17 cellular contexts compared by ENCODE assay signal in the genomic region with DNA sequence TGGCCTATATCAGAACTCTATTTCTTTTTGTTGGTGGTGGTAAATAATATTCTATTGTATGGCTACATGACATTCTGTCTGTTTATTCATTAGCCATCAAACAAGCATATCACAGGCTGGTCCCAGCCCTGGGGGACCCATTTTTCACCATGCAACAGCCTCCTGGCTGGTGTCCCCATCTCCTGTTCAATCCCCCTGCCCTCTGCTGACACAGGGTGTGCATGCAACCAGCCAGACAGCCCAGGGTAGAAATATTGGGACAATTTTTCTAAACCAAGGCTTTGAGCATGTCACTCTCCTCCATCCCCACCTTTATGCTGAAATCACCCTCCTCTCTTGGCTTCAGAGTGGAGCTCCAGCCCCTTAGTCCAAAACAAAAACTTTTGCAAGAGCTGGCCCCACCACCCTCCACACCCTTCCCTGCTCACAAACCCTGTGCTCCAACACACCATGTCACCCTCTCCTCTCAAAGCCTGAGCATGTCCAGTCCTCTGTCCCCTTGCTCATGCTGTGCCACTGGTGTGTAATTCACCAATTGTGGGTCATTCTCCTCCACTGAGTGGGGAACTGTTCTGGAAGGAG.
DNase-seq lines count a peak whose midpoint lies in the region; ATAC-seq, FAIRE-seq and TF ChIP-seq lines count a peak whose summit lies in the region.
"Had no signal": no experiment of that assay in that cellular context is flagged by ENCODE, and none has a peak within 500 bp of the region (broad histone marks: within the 10 kb centered on the region; RNA-seq: fewer than 3 reads in every experiment).

No MANE protein-coding gene starts in this region.

- no peaks in the 10 kb centered on the region for H3K36me3 Mint-ChIP-seq in activated CD8-positive, alpha-beta memory T cell treated with anti-CD3 and anti-CD28 coated beads, Interleukin-2, amount 10 ng/mL, durations not matched to agents 7 days and 5 days
- no peaks in the 10 kb centered on the region for H3K36me3 Mint-ChIP-seq in GM23338 (ENCODE audit: low read depth)

- H3K9me2 ChIP-seq in GM23338 (ENCODE audit: insufficient read depth): no peaks in the 10 kb centered on the region

- H3K27ac ChIP-seq in GM23338 (ENCODE audit: low read depth) (no peak overlapping the region), H1 (ENCODE audit: low read depth, low read length) (no peak overlapping the region), vagina (no peak overlapping the region)

- H3K4ac ChIP-seq in H1 (replicated peaks; ENCODE audit: insufficient read length, low read depth, low read length): peak overlapping the region; percentile 71

- H4K8ac ChIP-seq in H1 (ENCODE audit: extremely low read depth, insufficient read depth, low read length): no peak overlapping the region; the same call in none of the 2 replicates

- no peak overlapping the region for H3K4me3 ChIP-seq in GM23338
- no peak overlapping the region for H3K4me3 ChIP-seq in H1 (ENCODE audit: extremely low read depth in 1 of 4, insufficient read depth in 2 of 4, low read depth in 3 of 4, low read length in 4 of 4)
- H3K4me3 ChIP-seq in vagina: no peak overlapping the region
- H3K4me3 ChIP-seq: HAP-1, K562 had no signal

- 0 out of 2 replicates have a peak overlapping the region, but pooled peaks have one; percentile 12 for H3K4me2 ChIP-seq in GM23338
- no peak overlapping the region for H3K4me2 ChIP-seq in H1 (ENCODE audit: insufficient read depth in 1 of 2, low read depth in 2 of 2, low read length in 2 of 2)

- H3K18ac ChIP-seq in H1 (ENCODE audit: extremely low read depth, low read length): no peak overlapping the region

- H3K9me3 Mint-ChIP-seq in activated CD8-positive, alpha-beta memory T cell treated with anti-CD3 and anti-CD28 coated beads, Interleukin-2, amount 10 ng/mL, durations not matched to agents 7 days and 5 days (ENCODE audit: low read depth): no peaks in the 10 kb centered on the region
- no peaks in the 10 kb centered on the region for H3K9me3 Mint-ChIP-seq in GM23338
- H3K9me3 Mint-ChIP-seq: CD4-positive, alpha-beta T cell had no signal

- H4K20me1 ChIP-seq in GM23338 (replicated peaks; ENCODE audit: insufficient read depth) (no peaks in the 10 kb centered on the region), H1 (replicated peaks in 1 of 2; ENCODE audit: control insufficient read depth in 1 of 2, insufficient read depth in 2 of 2, low read length in 2 of 2) (no peaks in the 10 kb centered on the region)

- H2AFZ ChIP-seq in GM23338 (no peak overlapping the region), H1 (ENCODE audit: low read length) (no peak overlapping the region)

- H3K79me2 ChIP-seq in GM23338 (replicated peaks; ENCODE audit: insufficient read depth) (no peaks in the 10 kb centered on the region), H1 (ENCODE audit: control insufficient read depth in 1 of 2, insufficient read depth in 2 of 2, low read length in 2 of 2) (no peaks in the 10 kb centered on the region)

- H3K14ac ChIP-seq in H1 (ENCODE audit: insufficient read length): no peak overlapping the region

- CTCF ChIA-PET in activated CD8-positive, alpha-beta memory T cell treated with anti-CD3 and anti-CD28 coated beads, Interleukin-2, amount 10 ng/mL, durations not matched to agents 7 days and 5 days (lab: Charles Lee): no interaction called here
- CTCF ChIA-PET in H1 (lab: Charles Lee; ENCODE audit: partially characterized antibody): interaction anchor here (0.6 to 0.9 kb wide), 2 partner anchors 18 to 95 kb away, joined by 3 to 5 read pairs; no protein-coding TSS in a partner anchor

- no peak overlapping the region for H3K4me3 Mint-ChIP-seq in activated CD8-positive, alpha-beta memory T cell treated with anti-CD3 and anti-CD28 coated beads, Interleukin-2, amount 10 ng/mL, durations not matched to agents 7 days and 5 days
- no peak overlapping the region for H3K4me3 Mint-ChIP-seq in GM23338
- H3K4me3 Mint-ChIP-seq: B cell; CD4-positive, alpha-beta T cell; HFFc6 had no signal

- no peak for TF ChIP-seq EP300 in H1 (IDR thresholded peaks at IDR 0.05; ENCODE audit: borderline replicate concordance in 1 of 2, low read depth in 2 of 2, low read length in 2 of 2)

- H3K9me3 ChIP-seq in H1 (ENCODE audit: insufficient read depth in 2 of 2, low read depth in 1 of 2, low read length in 1 of 2) (no peaks in the 10 kb centered on the region), vagina (peaks cover 4% of the 10 kb centered on the region)
- H3K9me3 ChIP-seq: HAP-1 had no signal

- H3K27me3 Mint-ChIP-seq in activated CD8-positive, alpha-beta memory T cell treated with anti-CD3 and anti-CD28 coated beads, Interleukin-2, amount 10 ng/mL, durations not matched to agents 7 days and 5 days: peaks cover 40% of the 10 kb centered on the region
- peaks cover 10% of the 10 kb centered on the region for H3K27me3 Mint-ChIP-seq in GM23338 (ENCODE audit: insufficient read depth, low read depth, poor library complexity)
- H3K27me3 Mint-ChIP-seq: B cell had no signal

- H4K91ac ChIP-seq in H1 (replicated peaks; ENCODE audit: insufficient read length, low read length): no peak overlapping the region

- H3K56ac ChIP-seq in H1 (replicated peaks; ENCODE audit: insufficient read length, low read depth, low read length): no peak overlapping the region

- H2BK120ac ChIP-seq in H1 (replicated peaks; ENCODE audit: low read depth, low read length): peak overlapping the region; percentile 3

- no peak overlapping the region for H2BK20ac ChIP-seq in H1 (ENCODE audit: low read length)

- no peak for ATAC-seq in activated CD8-positive, alpha-beta memory T cell treated with anti-CD3 and anti-CD28 coated beads, Interleukin-2, amount 10 ng/mL, durations not matched to agents 7 days and 5 days
- no peak for ATAC-seq in GM23338
- ATAC-seq in GM18858 (IDR thresholded peaks at IDR 0.05; ENCODE audit: unreplicated experiment): no peak
- ATAC-seq: K562 had no signal

- H4K5ac ChIP-seq in H1 (ENCODE audit: insufficient read length, low read depth, low read length): no peak overlapping the region

- no peak overlapping the region for H2AK5ac ChIP-seq in H1 (ENCODE audit: low read depth, low read length)

- no peaks in the 10 kb centered on the region for H3K79me1 ChIP-seq in H1 (ENCODE audit: low read depth, low read length)

- no peaks in the 10 kb centered on the region for H3K4me1 Mint-ChIP-seq in activated CD8-positive, alpha-beta memory T cell treated with anti-CD3 and anti-CD28 coated beads, Interleukin-2, amount 10 ng/mL, durations not matched to agents 7 days and 5 days
- H3K4me1 Mint-ChIP-seq in GM23338: peaks cover 48% of the 10 kb centered on the region
- H3K4me1 Mint-ChIP-seq: B cell had no signal

- TF ChIP-seq CTCF in GM23338 (conservative IDR thresholded peaks at IDR 0.05; ENCODE audit: low read depth in 2 of 2) (no peak), H1 (IDR thresholded peaks at IDR 0.05; ENCODE audit: control extremely low read depth in 1 of 3, insufficient read depth in 1 of 3, low read depth in 1 of 3, low read length in 3 of 3) (no peak), vagina (IDR thresholded peaks at IDR 0.05) (no peak)

- no peak overlapping the region for H3K23ac ChIP-seq in H1 (ENCODE audit: insufficient read length)

- no peak overlapping the region for H2BK15ac ChIP-seq in H1 (ENCODE audit: low read length)

- no peak overlapping the region for H2BK5ac ChIP-seq in H1 (ENCODE audit: low read depth, low read length)

- no peak overlapping the region for H3K27ac Mint-ChIP-seq in activated CD8-positive, alpha-beta memory T cell treated with anti-CD3 and anti-CD28 coated beads, Interleukin-2, amount 10 ng/mL, durations not matched to agents 7 days and 5 days
- no peak overlapping the region for H3K27ac Mint-ChIP-seq in GM23338
- H3K27ac Mint-ChIP-seq: B cell; CD4-positive, alpha-beta T cell; HFFc6 had no signal

- intact Hi-C loops in vagina (cut with DNase I): no loop called here

- no peak for FAIRE-seq in H1 (lab: Jason Lieb, UNC)
- FAIRE-seq: GM12892, K562 had no signal

- no peaks in the 10 kb centered on the region; the same call in 1 of the 2 replicates for H3K23me2 ChIP-seq in H1 (ENCODE audit: low read depth, low read length)

- peak; percentile 47 for DNase-seq in activated CD8-positive, alpha-beta memory T cell treated with anti-CD3 and anti-CD28 coated beads for 24 hours
- DNase-seq in activated CD8-positive, alpha-beta memory T cell treated with anti-CD3 and anti-CD28 coated beads, Interleukin-2, amount 10 ng/mL, durations not matched to agents 7 days and 5 days: no peak
- DNase-seq in GM23338 (ENCODE audit: low spot score) (no peak), H1 (ENCODE audit: low read depth in 1 of 2, low spot score in 2 of 2) (peak in 1 of 2 experiments; percentile 11), vagina (ENCODE audit: extremely low spot score in 2 of 2) (peak; percentile 70 to 89), H4 (ENCODE audit: low spot score) (no peak)
- DNase-seq: 8988T; ACHN; C1 segment of cervical spinal cord; CD4-positive, alpha-beta T cell; DMS79; HFFc6 had no signal

- no peak overlapping the region for H2BK12ac ChIP-seq in H1 (ENCODE audit: low read depth, low read length)

- POLR2A ChIA-PET in H1 (lab: Charles Lee; ENCODE audit: partially characterized antibody): no interaction called here

- no peak for TF ChIP-seq RAD21 in H1 (IDR thresholded peaks at IDR 0.05 in 1 of 2, conservative IDR thresholded peaks at IDR 0.05 in 1 of 2; ENCODE audit: low read depth in 2 of 2, low read length in 2 of 2)

- no peak overlapping the region for H3K9ac ChIP-seq in H1 (replicated peaks in 1 of 4; ENCODE audit: extremely low read depth in 1 of 4, low read depth in 3 of 4, low read length in 3 of 4)

- H3K36me3 ChIP-seq in GM23338 (ENCODE audit: insufficient read depth) (no peaks in the 10 kb centered on the region), H1 (ENCODE audit: control insufficient read depth in 2 of 4, insufficient read depth in 4 of 4, low read length in 3 of 4) (no peaks in the 10 kb centered on the region), vagina (no peaks in the 10 kb centered on the region)
- H3K36me3 ChIP-seq: HAP-1 had no signal

- TF ChIP-seq POLR2A in H1 (IDR thresholded peaks at IDR 0.05; ENCODE audit: control extremely low read depth in 1 of 2, low read depth in 2 of 2, low read length in 2 of 2): no peak
- TF ChIP-seq POLR2A in vagina (IDR thresholded peaks at IDR 0.05): no peak

- no peaks in the 10 kb centered on the region for H3K27me3 ChIP-seq in GM23338 (ENCODE audit: insufficient read depth)
- H3K27me3 ChIP-seq in H1 (replicated peaks in 1 of 4; ENCODE audit: control insufficient read depth in 3 of 4, extremely low read depth in 1 of 4, insufficient read depth in 3 of 4, low read length in 3 of 4): no peaks in the 10 kb centered on the region; a peak in 2 of 7 replicates
- H3K27me3 ChIP-seq in vagina: no peaks in the 10 kb centered on the region

- no peaks in the 10 kb centered on the region for H3F3A ChIP-seq in GM23338 (replicated peaks; ENCODE audit: low read depth)

- H3K4me1 ChIP-seq in GM23338 (ENCODE audit: insufficient read depth) (peaks cover 41% of the 10 kb centered on the region), H1 (replicated peaks in 1 of 4; ENCODE audit: control insufficient read depth in 3 of 4, insufficient read depth in 4 of 4, low read length in 3 of 4) (peaks cover 0 to 13% (median 5%) of the 10 kb centered on the region in 4 experiments; a peak in 5 of 7 replicates), vagina (no peaks in the 10 kb centered on the region)
- H3K4me1 ChIP-seq: HAP-1 had no signal

TF ChIP-seq in GM23338, 12 proteins besides CTCF, POLR2A, EP300 and RAD21 (continues in another document):
- no peak for TF ChIP-seq POLR2AphosphoS5 (IDR thresholded peaks at IDR 0.05; ENCODE audit: low read depth)

TF ChIP-seq in H1, 55 proteins besides CTCF, POLR2A, EP300 and RAD21:
- TF ChIP-seq BACH1 (IDR thresholded peaks at IDR 0.05; ENCODE audit: low read length): no peak

Comparison
In these comparisons a context has a peak if more than half of its experiments do, and no peak if none do; other contexts are left out.
1. DNase-seq: peak in activated CD8-positive, alpha-beta memory T cell treated with anti-CD3 and anti-CD28 coated beads for 24 hours (single experiment) and vagina (2 of 2); none in activated CD8-positive, alpha-beta memory T cell treated with anti-CD3 and anti-CD28 coated beads, Interleukin-2, amount 10 ng/mL, durations not matched to agents 7 days and 5 days (single experiment), GM23338 (single experiment) and H4 (single experiment).